In genomic region chr4:111994392-111994791, GRCh38 we compare ENCODE assay signal across 27 cellular contexts.
"Had no signal": no experiment of that assay in that cellular context is flagged by ENCODE, and none has a peak within 500 bp of the region (broad histone marks: within the 10 kb centered on the region; RNA-seq: fewer than 3 reads in every experiment).

No MANE protein-coding gene starts in this region.

- H3K4me3 Mint-ChIP-seq: activated CD8-positive, alpha-beta T cell treated with anti-CD3 and anti-CD28 coated beads for 36 hours; activated naive CD8-positive, alpha-beta T cell; activated T-cell treated with anti-CD3 and anti-CD28 coated beads, Interleukin-2, amount 50 U/mL, for 4 hours; activated T-helper 17 cell treated with anti-CD3 and anti-CD28 coated beads, Interleukin-2, amount 50 U/mL, for 72 hours; central memory CD8-positive, alpha-beta T cell; dendritic cell treated with granulocyte-macrophage colony-stimulating factor and Interleukin-4, amounts not matched to agents 40 ng/mL and 50 ng/mL, for 4 days; effector memory CD8-positive, alpha-beta T cell; WTC11 had no signal

- FAIRE-seq: astrocyte, bronchial epithelial cell had no signal

- DNase-seq: activated CD4-positive, alpha-beta T cell treated with anti-CD3 and anti-CD28 coated beads for 48 hours; activated CD4-positive, alpha-beta T cell treated with anti-CD3 and anti-CD28 coated beads, Interleukin-2, amount 50 U/mL, for 1 hour; activated CD4-positive, alpha-beta T cell treated with anti-CD3 and anti-CD28 coated beads, Interleukin-2, amount 50 U/mL, for 48 hours; activated CD8-positive, alpha-beta memory T cell treated with anti-CD3 and anti-CD28 coated beads for 24 hours; activated CD8-positive, alpha-beta T cell treated with anti-CD3 and anti-CD28 coated beads for 36 hours; activated effector memory CD4-positive, alpha-beta T cell treated with Interleukin-2 at 50 U/mL for 16 hours; activated gamma-delta T cell treated with Interleukin-2 at 50 U/mL for 16 hours; activated naive CD4-positive, alpha-beta T cell treated with anti-CD3 and anti-CD28 coated beads, Interleukin-2, amount 50 U/mL, for 16 hours; activated naive CD4-positive, alpha-beta T cell treated with Interleukin-2 at 50 U/mL for 16 hours; activated T-cell treated with anti-CD3 and anti-CD28 coated beads, Interleukin-2, amount 50 U/mL, for 4 hours; amniotic stem cell; anterior cingulate cortex; brain microvascular endothelial cell; effector CD4-positive, alpha-beta T cell; effector memory CD8-positive, alpha-beta T cell; erythroblast; foreskin keratinocyte; heart right ventricle; T-helper 2 cell had no signal

- H3K36me3 Mint-ChIP-seq: activated naive CD8-positive, alpha-beta T cell; WTC11 had no signal

- H3K9me3 Mint-ChIP-seq: activated CD8-positive, alpha-beta T cell treated with anti-CD3 and anti-CD28 coated beads for 36 hours had no signal

- ATAC-seq: activated CD8-positive, alpha-beta T cell treated with anti-CD3 and anti-CD28 coated beads for 36 hours; activated T-cell treated with anti-CD3 and anti-CD28 coated beads, Interleukin-2, amount 50 U/mL, for 4 hours; activated T-helper 17 cell treated with anti-CD3 and anti-CD28 coated beads, Interleukin-2, amount 50 U/mL, for 72 hours; effector memory CD8-positive, alpha-beta T cell; foreskin keratinocyte; gastroesophageal sphincter; heart right ventricle; WTC11 had no signal

- H3K27ac Mint-ChIP-seq: activated CD8-positive, alpha-beta T cell treated with anti-CD3 and anti-CD28 coated beads for 36 hours; activated naive CD8-positive, alpha-beta T cell; activated T-helper 17 cell treated with anti-CD3 and anti-CD28 coated beads, Interleukin-2, amount 50 U/mL, for 72 hours; dendritic cell treated with granulocyte-macrophage colony-stimulating factor and Interleukin-4, amounts not matched to agents 40 ng/mL and 50 ng/mL, for 4 days; effector memory CD8-positive, alpha-beta T cell; WTC11 had no signal

- H3K4me1 Mint-ChIP-seq: activated T-helper 17 cell treated with anti-CD3 and anti-CD28 coated beads, Interleukin-2, amount 50 U/mL, for 72 hours; central memory CD8-positive, alpha-beta T cell had no signal
